Comparison of ENCODE assay signal across 8 cellular contexts in the genomic region with DNA sequence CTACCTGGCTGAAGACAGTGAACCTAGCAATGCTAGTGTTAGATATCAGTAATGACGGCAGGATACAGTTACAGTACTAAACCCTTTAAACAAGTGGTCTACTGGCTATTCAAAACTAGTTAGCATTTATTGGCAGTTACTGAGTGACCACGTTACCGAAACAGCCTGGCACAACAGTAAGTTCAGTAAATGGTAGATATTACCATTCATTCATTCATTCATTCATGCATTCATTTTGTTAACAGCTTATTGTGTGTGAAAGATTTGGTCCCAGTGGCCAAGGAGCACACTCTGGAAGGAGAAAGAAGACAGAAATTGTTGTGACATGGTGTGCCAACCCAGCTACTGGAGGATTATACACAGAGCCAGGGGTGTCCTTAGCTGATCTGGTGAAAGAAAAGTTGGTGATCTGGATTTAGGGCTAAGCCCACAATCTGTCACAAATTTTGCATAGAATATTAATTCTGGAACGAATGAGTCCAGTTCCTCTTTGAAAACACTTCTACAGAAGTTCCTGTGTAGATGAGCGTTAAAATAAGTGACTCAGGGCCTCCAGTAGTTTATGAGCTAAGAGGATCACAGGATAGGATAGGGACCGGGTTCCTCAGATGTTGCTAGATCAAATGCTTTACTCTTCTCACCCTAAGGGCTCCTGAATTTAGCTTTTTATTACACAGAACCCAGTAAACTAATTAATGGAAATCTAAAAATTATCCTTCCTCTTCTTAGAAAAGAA.
A peak's percentile ranks its signal among the peaks of the same experiment; 100 is the strongest.
DNase-seq lines count a peak whose midpoint lies in the region; ATAC-seq, FAIRE-seq and TF ChIP-seq lines count a peak whose summit lies in the region.

No MANE protein-coding gene starts in this region.

- DNase-seq in CD1c-positive myeloid dendritic cell (ENCODE audit: extremely low spot score) (peak; percentile 83), LNCaP clone FGC (ENCODE audit: low read depth) (no peak), bronchial epithelial cell (ENCODE audit: low read depth) (no peak)
- no peak for DNase-seq in activated CD4-positive, CD25-positive, alpha-beta regulatory T cell treated with anti-CD3 and anti-CD28 coated beads, Interleukin-2, amount 50 U/mL, for 72 hours
- no peak for DNase-seq in activated effector memory CD4-positive, alpha-beta T cell treated with anti-CD3 and anti-CD28 coated beads, Interleukin-2, amount 50 U/mL, for 16 hours

- H3K4me3 ChIP-seq in LNCaP clone FGC (ENCODE audit: low read depth, low read length) (peak overlapping the region; percentile 64), bronchial epithelial cell (ENCODE audit: low read depth, low read length) (no peak overlapping the region)

- peaks cover 2% of the 10 kb centered on the region for H3K36me3 ChIP-seq in bronchial epithelial cell (ENCODE audit: control insufficient read depth, insufficient read depth, low read length)

- H3K4me3 Mint-ChIP-seq in nephron: peak overlapping the region; percentile 85 to 93 (median 85)

- FAIRE-seq in bronchial epithelial cell (lab: Jason Lieb, UNC): peak; percentile 32

- peaks cover 19% of the 10 kb centered on the region for H3K36me3 Mint-ChIP-seq in nephron (ENCODE audit: low read depth)

- H3K9me3 Mint-ChIP-seq in nephron: no peaks in the 10 kb centered on the region

- no peaks in the 10 kb centered on the region for H3K27me3 ChIP-seq in bronchial epithelial cell (ENCODE audit: control insufficient read depth, insufficient read depth, low read length)

- peak overlapping the region; percentile 76 to 85 (median 76) for H3K27ac Mint-ChIP-seq in nephron

- H3K27me3 Mint-ChIP-seq in nephron (ENCODE audit: low read depth): no peaks in the 10 kb centered on the region

- TF ChIP-seq CTCF in LNCaP clone FGC (IDR thresholded peaks at IDR 0.05; ENCODE audit: control insufficient read depth, extremely low read depth, insufficient read depth) (no peak), bronchial epithelial cell (IDR thresholded peaks at IDR 0.05; ENCODE audit: insufficient read depth, low read length, severe bottlenecking) (no peak), nephron (IDR thresholded peaks at IDR 0.05; ENCODE audit: unreplicated experiment in 3 of 3) (no peak)

- ATAC-seq in HG02884 (IDR thresholded peaks at IDR 0.05; ENCODE audit: unreplicated experiment) (no peak), GM21717 (IDR thresholded peaks at IDR 0.05; ENCODE audit: unreplicated experiment) (no peak)

- H3K4me1 Mint-ChIP-seq in nephron: peaks cover 39% of the 10 kb centered on the region
